In the genomic region with DNA sequence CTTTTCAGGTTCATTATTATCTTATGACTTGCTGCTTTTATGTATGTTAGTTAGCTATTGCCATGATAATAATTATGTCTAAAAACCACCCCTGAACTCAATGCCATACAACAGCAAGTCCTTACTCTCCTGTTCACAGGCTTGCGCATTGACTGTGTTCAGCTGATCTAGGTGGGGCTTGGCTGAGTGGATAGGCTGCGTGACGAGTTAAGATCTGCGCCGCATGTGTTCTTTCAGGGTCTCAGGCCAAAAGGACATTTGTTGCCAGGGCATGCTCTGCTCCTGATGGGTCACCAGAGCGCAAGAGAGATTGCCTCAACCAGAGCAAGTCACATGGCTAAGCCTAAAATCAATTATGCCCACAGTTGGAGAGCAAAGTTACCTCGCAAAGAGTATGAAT, we compare ENCODE assay signal across 8 cellular contexts. TPM values are rescaled to one million over a fixed set of nuclear protein-coding genes. Genes with fewer than 3 reads are reported as not detected.
A peak's percentile ranks its signal among the peaks of the same experiment; 100 is the strongest.
DNase-seq lines count a peak whose midpoint lies in the region; ATAC-seq and TF ChIP-seq lines count a peak whose summit lies in the region.

No MANE protein-coding gene starts in this region.

- H4K5ac ChIP-seq in mesendoderm (ENCODE audit: low read length) = no peak overlapping the region

- no peaks in the 10 kb centered on the region for H3K79me2 ChIP-seq in mesendoderm (ENCODE audit: control insufficient read depth, insufficient read depth, low read length)

- no peak for DNase-seq in CD4-positive, alpha-beta T cell
- DNase-seq in KG1 (lab: John Stamatoyannopoulos, UW) (peak; percentile 29), chondrocyte (ENCODE audit: low spot score) (no peak), mesendoderm (peak; percentile 9), iPS-NIHi11 (ENCODE audit: low spot score) (no peak)
- no peak for DNase-seq in stimulated activated CD4-positive, alpha-beta T cell treated with anti-CD3 and anti-CD28 coated beads, Interleukin-4, amount 100 ng/mL, for 24 hours

- no peak overlapping the region for H3K18ac ChIP-seq in mesendoderm (ENCODE audit: low read length)

- intact Hi-C loops in CD4-positive, alpha-beta T cell (cut with DNase I, micrococcal nuclease) = loop anchor here (1.0 to 5.0 kb wide), 15 partner anchors 56 to 550 kb away; partner anchors contain the start of genes ZFP14 (in 2 of the 2), ZNF345 (in 2 of the 2), ZNF585B (in 2 of the 2) and ZNF790 (in 2 of the 2)

- WGBS in mesendoderm (ENCODE audit: extremely low coverage, insufficient coverage, low lambda C conversion rate) = no CpG with 5 or more reads among the region's 7 CpGs

- H3K36me3 Mint-ChIP-seq in CD4-positive, alpha-beta T cell (ENCODE audit: low read depth) = peaks cover 87% of the 10 kb centered on the region
- H3K36me3 Mint-ChIP-seq in chondrocyte (ENCODE audit: low read depth) = peaks cover 47% of the 10 kb centered on the region

- H3K36me3 ChIP-seq in mesendoderm (ENCODE audit: control insufficient read depth, insufficient read depth, low read length) = peaks cover 1% of the 10 kb centered on the region

- H3K4me2 ChIP-seq in mesendoderm (ENCODE audit: low read length) = peak overlapping the region; percentile 85

- H2BK120ac ChIP-seq in mesendoderm (ENCODE audit: low read depth, low read length) = no peak overlapping the region

- no peak for ATAC-seq in CD4-positive, alpha-beta T cell (ENCODE audit: poor library complexity)
- ATAC-seq in HG03095 (IDR thresholded peaks at IDR 0.05; ENCODE audit: unreplicated experiment) (no peak), HG03460 (IDR thresholded peaks at IDR 0.05; ENCODE audit: unreplicated experiment) (no peak)

- H3K4me3 Mint-ChIP-seq in CD4-positive, alpha-beta T cell = peak overlapping the region; percentile 90
- peak overlapping the region; percentile 85 for H3K4me3 Mint-ChIP-seq in chondrocyte (ENCODE audit: unreplicated experiment)

- peaks cover 2% of the 10 kb centered on the region for H3K4me1 ChIP-seq in mesendoderm (ENCODE audit: control insufficient read depth, low read depth, low read length)

- H2BK5ac ChIP-seq in mesendoderm (ENCODE audit: low read length) = no peak overlapping the region

- peaks cover 6% of the 10 kb centered on the region for H3K79me1 ChIP-seq in mesendoderm (ENCODE audit: low read length)

- no peak overlapping the region for H4K8ac ChIP-seq in mesendoderm (ENCODE audit: low read depth, low read length)

- H3K9ac ChIP-seq in mesendoderm (ENCODE audit: low read length) = peak overlapping the region; percentile 57

- no peak overlapping the region for H2AK5ac ChIP-seq in mesendoderm (ENCODE audit: low read length)

- H3K4me1 Mint-ChIP-seq in CD4-positive, alpha-beta T cell (ENCODE audit: low read depth) = peaks cover 44% of the 10 kb centered on the region
- H3K4me1 Mint-ChIP-seq in chondrocyte (ENCODE audit: low read depth) = peaks cover 19% of the 10 kb centered on the region

- CTCF ChIA-PET in CD4-positive, alpha-beta T cell (lab: Charles Lee) = no interaction called here

- H3K56ac ChIP-seq in mesendoderm (ENCODE audit: low read length) = peak overlapping the region; percentile 99

- H3K27ac ChIP-seq in CD4-positive, alpha-beta T cell (ENCODE audit: low read depth, low read length) = no peak overlapping the region
- H3K27ac ChIP-seq in mesendoderm (ENCODE audit: low read depth, low read length) = no peak overlapping the region

- no peak overlapping the region for H2BK15ac ChIP-seq in mesendoderm (replicated peaks; ENCODE audit: low read depth)

- H3K23ac ChIP-seq in mesendoderm (ENCODE audit: low read length) = no peak overlapping the region

- TF ChIP-seq CTCF in CD4-positive, alpha-beta T cell (IDR thresholded peaks at IDR 0.05) = no peak
- no peak for TF ChIP-seq CTCF in chondrocyte (IDR thresholded peaks at IDR 0.05)

- peak overlapping the region; percentile 43 for H3K4me3 ChIP-seq in mesendoderm (ENCODE audit: low read length)

- peaks cover 12% of the 10 kb centered on the region for H3K9me3 ChIP-seq in CD4-positive, alpha-beta T cell (ENCODE audit: control insufficient read depth, low read length)

- H3K27ac Mint-ChIP-seq in CD4-positive, alpha-beta T cell = peak overlapping the region; percentile 88
- H3K27ac Mint-ChIP-seq in chondrocyte (ENCODE audit: unreplicated experiment) = peak overlapping the region; percentile 95

- H3K27me3 ChIP-seq in CD4-positive, alpha-beta T cell (ENCODE audit: control insufficient read depth, insufficient read depth, low read length) = no peaks in the 10 kb centered on the region
- no peaks in the 10 kb centered on the region for H3K27me3 ChIP-seq in mesendoderm (ENCODE audit: insufficient read depth, low read length, poor library complexity)

- no peak overlapping the region for H3K4ac ChIP-seq in mesendoderm (ENCODE audit: low read depth, low read length)

- H3K27me3 Mint-ChIP-seq in CD4-positive, alpha-beta T cell = no peaks in the 10 kb centered on the region
- no peaks in the 10 kb centered on the region for H3K27me3 Mint-ChIP-seq in chondrocyte (ENCODE audit: low read depth)

- POLR2A ChIA-PET in CD4-positive, alpha-beta T cell (lab: Charles Lee) = interaction anchor here (0.7 to 1.4 kb wide), 3 partner anchors 69 to 344 kb away, joined by 3 to 4 read pairs (median 3); partner anchors contain the start of genes ZNF529 and ZNF850

- H3K9me3 Mint-ChIP-seq in CD4-positive, alpha-beta T cell = peaks cover 14% of the 10 kb centered on the region
- H3K9me3 Mint-ChIP-seq in chondrocyte (ENCODE audit: low read depth) = peaks cover 38% of the 10 kb centered on the region

RNA-seq across cellular contexts. Expression of gene ZNF568, which starts 0.9 kb away (rescaled TPM):
- 1 to 10 TPM; 3.0 to 4.2 TPM for total RNA-seq in CD4-positive, alpha-beta T cell
- 6.9 to 11.4 TPM (median 7.6 TPM) in 3 replicates for total RNA-seq in chondrocyte
- 3.1 TPM for polyA plus RNA-seq in mesendoderm (2013, experiment 1 of 2)
- polyA plus RNA-seq in mesendoderm (2013, experiment 2 of 2) = 3.0 TPM

RNA-seq across cellular contexts. Expression of gene ZNF829, which starts 0.9 kb away (rescaled TPM):
- total RNA-seq in CD4-positive, alpha-beta T cell = 1 to 10 TPM; 3.8 to 4.4 TPM
- total RNA-seq in chondrocyte = 2.0 to 4.1 TPM (median 2.1 TPM) in 3 replicates
- 4.7 TPM for polyA plus RNA-seq in mesendoderm (2013, experiment 1 of 2)
- 5.0 TPM for polyA plus RNA-seq in mesendoderm (2013, experiment 2 of 2)

Comparison
In these comparisons a context has a peak if more than half of its experiments do, and no peak if none do; other contexts are left out.
1. DNase-seq: peak in KG1 (single experiment) and mesendoderm (single experiment); none in CD4-positive, alpha-beta T cell (0 of 10), chondrocyte (single experiment), iPS-NIHi11 (single experiment) and stimulated activated CD4-positive, alpha-beta T cell treated with anti-CD3 and anti-CD28 coated beads, Interleukin-4, amount 100 ng/mL, for 24 hours (single experiment).